12 cellular contexts compared by ENCODE assay signal in the genomic region with DNA sequence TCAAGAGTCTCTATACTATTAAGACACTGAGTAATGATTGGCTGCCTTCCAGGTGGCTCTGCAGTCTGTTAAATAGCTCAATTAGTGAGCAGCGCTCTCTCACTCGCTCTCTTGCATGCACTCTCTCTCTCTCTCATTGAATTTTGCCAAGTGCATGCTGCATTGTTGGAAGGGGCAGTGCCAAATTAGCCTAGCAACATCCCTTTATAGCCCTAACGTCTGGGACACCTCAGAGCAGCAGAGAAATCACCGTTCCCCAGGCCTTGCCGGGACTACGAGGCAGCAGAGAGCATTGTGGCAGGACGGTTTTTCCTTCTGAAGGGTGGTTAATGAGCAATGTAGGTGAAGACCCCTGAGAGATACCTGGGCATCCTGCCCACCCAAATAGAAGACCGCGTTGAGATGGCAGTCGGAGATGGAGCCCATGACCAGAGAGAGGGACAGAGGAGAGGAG.
A peak's percentile ranks its signal among the peaks of the same experiment; 100 is the strongest.
DNase-seq lines count a peak whose midpoint lies in the region; ATAC-seq and TF ChIP-seq lines count a peak whose summit lies in the region.
"Had no signal": no experiment of that assay in that cellular context is flagged by ENCODE, and none has a peak within 500 bp of the region (broad histone marks: within the 10 kb centered on the region; RNA-seq: fewer than 3 reads in every experiment).

No MANE protein-coding gene starts in this region.

- peaks cover 0 to 3% (median 0%) of the 10 kb centered on the region in 3 donors for H3K27me3 ChIP-seq in psoas muscle (ENCODE audit: insufficient read depth in 3 of 3, low read length in 2 of 3)
- H3K27me3 ChIP-seq: stomach had no signal

- intact Hi-C loops in psoas muscle (cut with DNase I) = no loop called here

- no peak for TF ChIP-seq CTCF in psoas muscle (IDR thresholded peaks at IDR 0.05)

- H3K4me3 ChIP-seq in psoas muscle = no peak overlapping the region
- H3K4me3 ChIP-seq: stomach had no signal

- no peaks in the 10 kb centered on the region for H3K9me3 ChIP-seq in psoas muscle
- H3K9me3 ChIP-seq: stomach had no signal

- peak; percentile 12 for DNase-seq in HT-29 (ENCODE audit: low spot score)
- DNase-seq in NCI-H69 (lab: John Stamatoyannopoulos, UW) = peak; percentile 75
- peak; percentile 33 for DNase-seq in fibroblast of gingiva (ENCODE audit: low read depth)
- peak in 36 of 49 donors; percentile 10 to 74 (median 38) for DNase-seq in substantia nigra (lab: John Stamatoyannopoulos, UW)
- DNase-seq in HuH-7 (ENCODE audit: low spot score) = no peak
- DNase-seq in activated CD4-positive, alpha-beta T cell treated with anti-CD3 and anti-CD28 coated beads for 4 hours = no peak
- no peak for DNase-seq in psoas muscle
- DNase-seq: H9, IMR-90, SIG-M5, stomach had no signal

- H3K4me1 ChIP-seq in psoas muscle = no peaks in the 10 kb centered on the region
- H3K4me1 ChIP-seq: parathyroid adenoma, stomach had no signal

- no peaks in the 10 kb centered on the region for H3K36me3 ChIP-seq in psoas muscle (ENCODE audit: insufficient read depth in 1 of 2, low read depth in 1 of 2)
- H3K36me3 ChIP-seq: stomach had no signal

- peak overlapping the region; percentile 46 for H3K27ac ChIP-seq in substantia nigra (ENCODE audit: low read depth, low read length, poor library complexity, severe bottlenecking)
- no peak overlapping the region for H3K27ac ChIP-seq in psoas muscle
- H3K27ac ChIP-seq: parathyroid adenoma, stomach had no signal

- 23 to 28% (median 26%) methylated on average over 10 of the region's 10 CpGs for WGBS in psoas muscle, 3 donors

- ATAC-seq in psoas muscle = no peak

Comparison
In these comparisons a context has a peak if more than half of its experiments do, and no peak if none do; other contexts are left out.
1. DNase-seq: peak in HT-29 (single experiment), NCI-H69 (single experiment), fibroblast of gingiva (single experiment) and substantia nigra (36 of 49); none in HuH-7 (single experiment), activated CD4-positive, alpha-beta T cell treated with anti-CD3 and anti-CD28 coated beads for 4 hours (0 of 2) and psoas muscle (0 of 2).